In the genomic region with DNA sequence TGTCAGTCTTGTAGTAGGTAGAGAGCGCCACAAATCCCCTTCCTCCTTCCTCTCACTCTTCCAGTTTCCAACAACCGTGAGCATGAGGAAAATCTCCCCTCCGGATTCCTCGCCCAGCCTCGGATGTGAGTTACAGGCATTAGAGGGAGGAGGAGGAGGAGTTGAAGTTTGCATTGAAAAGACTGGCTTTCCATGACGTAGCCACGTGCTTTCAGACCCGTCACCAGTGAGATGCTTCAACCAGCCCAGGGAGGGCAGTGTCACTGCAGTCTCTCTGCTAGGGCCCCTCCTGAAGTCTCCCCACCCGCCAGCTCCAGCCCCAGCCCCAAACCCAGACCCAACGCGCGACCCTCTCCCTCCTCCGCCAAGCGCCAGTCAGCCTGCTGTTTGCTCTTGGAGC, we compare ENCODE assay signal across 7 cellular contexts. TPM values are rescaled to one million over a fixed set of nuclear protein-coding genes. Genes with fewer than 3 reads are reported as not detected.
DNase-seq lines count a peak whose midpoint lies in the region; ATAC-seq, FAIRE-seq and TF ChIP-seq lines count a peak whose summit lies in the region.

No MANE protein-coding gene starts in this region.

- in situ Hi-C loops in GM12878 (cut with MboI) = no loop called here

- no peak for TF ChIP-seq EP300 in GM12878 (IDR thresholded peaks at IDR 0.05; ENCODE audit: borderline replicate concordance in 1 of 2, control insufficient read depth in 1 of 2, low read depth in 2 of 2, low read length in 2 of 2)

- no peak overlapping the region for H3K4me2 ChIP-seq in GM12878 (ENCODE audit: control insufficient read depth, insufficient read depth)

- DNase-seq in NCI-H345 (lab: John Stamatoyannopoulos, UW) = peak; percentile 93
- no peak for DNase-seq in GM12878 (ENCODE audit: low read depth, low spot score)
- peak; percentile 31 to 35 for DNase-seq in stimulated activated CD4-positive, alpha-beta T cell treated with anti-CD3 and anti-CD28 coated beads, Interleukin-2, amount 100 ng/mL, for 24 hours
- DNase-seq in glomerular visceral epithelial cell (ENCODE audit: extremely low spot score) = no peak
- DNase-seq in HuH-7 (ENCODE audit: low spot score) = no peak

- no peak overlapping the region for H3K9ac ChIP-seq in GM12878 (ENCODE audit: control insufficient read depth, insufficient read depth, low read length)

- SMC1A ChIA-PET in GM12878 (lab: Charles Lee; ENCODE audit: uncharacterized antibody, unreplicated experiment) = no interaction called here

- H3K4me3 ChIP-seq in GM12878 (no peak overlapping the region), iPS-18c (ENCODE audit: insufficient read depth, low read depth, low read length) (peak overlapping the region; percentile 67; the same call in 1 of the 2 replicates)

- no peaks in the 10 kb centered on the region for H3K79me2 ChIP-seq in GM12878 (ENCODE audit: control insufficient read depth, insufficient read depth, low read length)

- CTCF ChIA-PET in GM12878 (lab: Yijun Ruan, JAX) = no interaction called here

- BruUV-seq in GM12878 (replicated peaks; lab: Mats Ljungman, UMichigan) = no TSS peak

- WGBS in GM12878 (ENCODE audit: insufficient coverage, insufficient replicate concordance, low lambda C conversion rate, missing lambda C conversion rate) = 26% methylated on average over 13 of the region's 14 CpGs

- H3K9me3 ChIP-seq in GM12878 (replicated peaks; ENCODE audit: control insufficient read depth, insufficient read depth, low read length) = no peaks in the 10 kb centered on the region
- no peaks in the 10 kb centered on the region for H3K9me3 ChIP-seq in iPS-18c (ENCODE audit: control insufficient read depth, insufficient read depth, low read length)

- no peak for TF ChIP-seq POLR2A in GM12878 (IDR thresholded peaks at IDR 0.05; ENCODE audit: low read depth, low read length)

- FAIRE-seq in GM12878 (lab: Jason Lieb, UNC) = no peak

- POLR2A ChIA-PET in GM12878 (lab: Charles Lee) = no interaction called here

- ATAC-seq in GM19452 (IDR thresholded peaks at IDR 0.05; ENCODE audit: unreplicated experiment) (peak; percentile 39), GM12878 (peak; percentile 62)

- H3K27me3 ChIP-seq in GM12878 (replicated peaks in 1 of 2; ENCODE audit: control insufficient read depth in 2 of 2, insufficient read depth in 2 of 2, low read length in 1 of 2) = peaks cover 10 to 11% of the 10 kb centered on the region in 2 experiments

- no peak for TF ChIP-seq RAD21 in GM12878 (IDR thresholded peaks at IDR 0.05; ENCODE audit: insufficient read depth, low read depth, low read length)

- no peak overlapping the region for H3K27ac ChIP-seq in GM12878 (ENCODE audit: control insufficient read depth, insufficient read depth)

- RAD21 ChIA-PET in GM12878 (lab: Charles Lee; ENCODE audit: unreplicated experiment) = no interaction called here

- intact Hi-C loops in GM12878 (cut with micrococcal nuclease; ENCODE audit: unreplicated experiment) = no loop called here

- no peak overlapping the region for H2AFZ ChIP-seq in GM12878 (ENCODE audit: control insufficient read depth, low read depth, low read length)

- H3K36me3 ChIP-seq in GM12878 (ENCODE audit: control insufficient read depth in 2 of 2, insufficient read depth in 2 of 2, low read length in 1 of 2) = no peaks in the 10 kb centered on the region

- H3K4me1 ChIP-seq in GM12878 (ENCODE audit: control insufficient read depth, insufficient read depth, low read length) = no peaks in the 10 kb centered on the region

- no peaks in the 10 kb centered on the region for H4K20me1 ChIP-seq in GM12878 (ENCODE audit: control insufficient read depth, insufficient read depth)

- no peak for TF ChIP-seq CTCF in GM12878 (IDR thresholded peaks at IDR 0.05 in 2 of 3, conservative IDR thresholded peaks at IDR 0.05 in 1 of 3; ENCODE audit: control insufficient read depth in 2 of 3, extremely low read depth in 1 of 3, insufficient read depth in 1 of 3, low read depth in 3 of 3, low read length in 3 of 3)

TF ChIP-seq in GM12878, 131 proteins besides CTCF, POLR2A, EP300 and RAD21:
- TF ChIP-seq CREM (IDR thresholded peaks at IDR 0.05; ENCODE audit: low read depth) (no peak), IRF4 (IDR thresholded peaks at IDR 0.05; ENCODE audit: low read depth, low read length) (no peak), WRNIP1 (IDR thresholded peaks at IDR 0.05; ENCODE audit: borderline replicate concordance, low read depth, low read length) (no peak), JUND (IDR thresholded peaks at IDR 0.05; ENCODE audit: low read depth, low read length) (no peak), NFYA (IDR thresholded peaks at IDR 0.05; ENCODE audit: borderline replicate concordance, low read depth, low read length) (no peak), RELA (IDR thresholded peaks at IDR 0.05; ENCODE audit: borderline replicate concordance, partially characterized antibody) (no peak), ZNF24 (IDR thresholded peaks at IDR 0.05) (no peak), CHD2 (IDR thresholded peaks at IDR 0.05; ENCODE audit: borderline replicate concordance, low read depth, low read length) (no peak)
- TF ChIP-seq, protein P1, sequence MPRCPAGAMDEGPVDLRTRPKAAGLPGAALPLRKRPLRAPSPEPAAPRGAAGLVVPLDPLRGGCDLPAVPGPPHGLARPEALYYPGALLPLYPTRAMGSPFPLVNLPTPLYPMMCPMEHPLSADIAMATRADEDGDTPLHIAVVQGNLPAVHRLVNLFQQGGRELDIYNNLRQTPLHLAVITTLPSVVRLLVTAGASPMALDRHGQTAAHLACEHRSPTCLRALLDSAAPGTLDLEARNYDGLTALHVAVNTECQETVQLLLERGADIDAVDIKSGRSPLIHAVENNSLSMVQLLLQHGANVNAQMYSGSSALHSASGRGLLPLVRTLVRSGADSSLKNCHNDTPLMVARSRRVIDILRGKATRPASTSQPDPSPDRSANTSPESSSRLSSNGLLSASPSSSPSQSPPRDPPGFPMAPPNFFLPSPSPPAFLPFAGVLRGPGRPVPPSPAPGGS (IDR thresholded peaks at IDR 0.05; ENCODE audit: borderline replicate concordance, insufficient read depth, low read depth, low read length, poor library complexity, severe bottlenecking) = no peak
TF ChIP-seq in GM12878: peak in this region for 0.

RNA-seq across cellular contexts. Expression of a gene that starts 0.4 kb away (rescaled TPM):
- total RNA-seq in GM12878 (2013; cell fraction: nucleolus; rRNA removed) = 0.07 and 0.40 TPM in 2 replicates
- total RNA-seq in GM12878 (2014; rRNA removed) = under 0.01 and 0.05 TPM in 2 replicates
- total RNA-seq in GM12878 (2014; rRNA removed; fragmentation: Illumina TruSeq; extraction: Trizol) = 0.04 and 0.05 TPM in 2 replicates
- 0.11 and 0.44 TPM in 2 replicates for total RNA-seq in GM12878 (2021)
- not detected for polyA plus RNA-seq in GM12878 (2011; ENCODE audit: low read depth)
- polyA plus RNA-seq in GM12878 (2011; rRNA removed) = 0.22 and 0.39 TPM in 2 replicates
- 0.10 and 0.18 TPM in 2 replicates for polyA plus RNA-seq in GM12878 (2011; cell fraction: cytosol; rRNA removed)
- 0.09 and 0.36 TPM in 2 replicates for polyA plus RNA-seq in GM12878 (2011; cell fraction: nucleus; rRNA removed)
- polyA plus RNA-seq in GM12878 (2012) = not detected in 2 replicates
- polyA plus RNA-seq in GM12878 (2014; fragmentation: Illumina TruSeq; extraction: Trizol) = 0.03 and 0.05 TPM in 2 replicates
- under 1 TPM; 0.03 to 0.05 TPM for polyA plus RNA-seq in GM12878 (2014; fragmentation: Nextera tagmentation; extraction: Ambion mirVana)
- polyA plus RNA-seq in GM12878 (2014; rRNA removed) = 0.04 TPM in 2 replicates
- under 1 TPM; 0.01 to 0.21 TPM for polyA plus RNA-seq in GM12878 (2016; fragmentation: Nextera tagmentation; extraction: Ambion mirVana)
- 0.37 and 1.6 TPM in 2 replicates for polyA minus RNA-seq in GM12878 (2011; rRNA and poly(A)+ RNA removed)
- polyA minus RNA-seq in GM12878 (2011; cell fraction: cytosol; rRNA and poly(A)+ RNA removed) = 0.73 TPM in 1 of 2 replicates, not detected in the other
- 0.12 and 1.1 TPM in 2 replicates for polyA minus RNA-seq in GM12878 (2011; cell fraction: nucleus; rRNA and poly(A)+ RNA removed)

Comparison
In these comparisons a context has a peak if more than half of its experiments do, and no peak if none do; other contexts are left out.
1. DNase-seq: peak in NCI-H345 (single experiment) and stimulated activated CD4-positive, alpha-beta T cell treated with anti-CD3 and anti-CD28 coated beads, Interleukin-2, amount 100 ng/mL, for 24 hours (2 of 2); none in GM12878 (single experiment), glomerular visceral epithelial cell (single experiment) and HuH-7 (single experiment).